15 cellular contexts compared by ENCODE assay signal in the genomic region with DNA sequence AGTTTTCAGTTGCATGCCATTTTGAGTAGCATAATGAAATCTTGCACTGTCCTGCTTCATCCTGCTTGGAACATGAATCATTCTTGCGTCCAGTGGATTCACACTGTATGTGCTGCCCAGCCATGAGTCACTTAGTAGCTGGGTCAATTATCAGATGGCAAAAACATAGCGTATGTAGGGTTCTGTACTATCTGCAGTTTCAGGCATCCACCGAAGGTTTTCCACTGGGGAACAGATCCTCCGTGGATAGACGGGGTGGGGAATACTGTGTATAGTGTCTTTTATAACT.
DNase-seq lines count a peak whose midpoint lies in the region; ATAC-seq, FAIRE-seq and TF ChIP-seq lines count a peak whose summit lies in the region.
"Had no signal": no experiment of that assay in that cellular context is flagged by ENCODE, and none has a peak within 500 bp of the region (broad histone marks: within the 10 kb centered on the region; RNA-seq: fewer than 3 reads in every experiment).

No MANE protein-coding gene starts in this region.

- 76% methylated on average over 5 of the region's 5 CpGs for WGBS in suprapubic skin

- TF ChIP-seq EP300 in suprapubic skin (IDR thresholded peaks at IDR 0.05) = no peak

- FAIRE-seq in GM12891 (lab: Jason Lieb, UNC) = peak; percentile 57
- no peak for FAIRE-seq in RCC 7860 (lab: Jason Lieb, UNC)
- FAIRE-seq: G401.6 had no signal

- no peak overlapping the region for H2AFZ ChIP-seq in MM.1S (ENCODE audit: low read length)
- H2AFZ ChIP-seq: GM23338 had no signal

- no peaks in the 10 kb centered on the region for H3K27me3 ChIP-seq in MM.1S (replicated peaks; ENCODE audit: insufficient read depth, low read length)
- no peaks in the 10 kb centered on the region for H3K27me3 ChIP-seq in suprapubic skin
- H3K27me3 ChIP-seq: sigmoid colon had no signal

- no peak overlapping the region for H3K9ac ChIP-seq in MM.1S (ENCODE audit: low read length)

- TF ChIP-seq POLR2A in GM12891 (IDR thresholded peaks at IDR 0.05; ENCODE audit: low read depth, low read length) = no peak
- no peak for TF ChIP-seq POLR2A in suprapubic skin (IDR thresholded peaks at IDR 0.05)

- ATAC-seq in HG02981 (IDR thresholded peaks at IDR 0.05; ENCODE audit: unreplicated experiment) = no peak
- ATAC-seq: GM23338 had no signal

- H3K9me3 ChIP-seq in MM.1S (replicated peaks; ENCODE audit: insufficient read depth, low read length) (no peaks in the 10 kb centered on the region), suprapubic skin (no peaks in the 10 kb centered on the region)
- H3K9me3 ChIP-seq: sigmoid colon had no signal

- H3K36me3 ChIP-seq in MM.1S (replicated peaks; ENCODE audit: insufficient read depth, low read length) = no peaks in the 10 kb centered on the region
- H3K36me3 ChIP-seq in suprapubic skin = no peaks in the 10 kb centered on the region
- H3K36me3 ChIP-seq: sigmoid colon had no signal

- DNase-seq in GM12891 (ENCODE audit: insufficient read length, low spot score) (no peak), RCC 7860 (ENCODE audit: low spot score) (peak; percentile 23), epithelial cell of esophagus (ENCODE audit: low read depth) (peak; percentile 77), non-pigmented ciliary epithelial cell (ENCODE audit: low read depth) (peak; percentile 36), activated T-cell treated with anti-CD3 and anti-CD28 coated beads for 4 hours (no peak), MM.1S (no peak), suprapubic skin (ENCODE audit: low spot score in 2 of 2) (no peak)
- DNase-seq: activated naive CD4-positive, alpha-beta T cell; NCI-H2107; NK-92 treated with Interleukin-12 subunit alpha and Interleukin-12 subunit beta, amount 100 ng/mL, for 24 hours; sigmoid colon; stimulated activated naive CD4-positive, alpha-beta T cell treated with Interleukin-2 at 50 U/mL for 16 hours had no signal

- no peaks in the 10 kb centered on the region for H3K79me2 ChIP-seq in MM.1S (ENCODE audit: low read length)

- H3K9me2 ChIP-seq in MM.1S (replicated peaks; ENCODE audit: insufficient read depth, low read length) = no peaks in the 10 kb centered on the region

- H3K4me3 ChIP-seq in epithelial cell of esophagus (ENCODE audit: low read length) (no peak overlapping the region), MM.1S (ENCODE audit: low read length) (no peak overlapping the region), suprapubic skin (no peak overlapping the region)
- H3K4me3 ChIP-seq: GM23338, sigmoid colon had no signal

- no peaks in the 10 kb centered on the region for H3F3A ChIP-seq in MM.1S (ENCODE audit: insufficient read depth, low read length)

- H4K20me1 ChIP-seq in MM.1S (ENCODE audit: insufficient read depth, low read length) = no peaks in the 10 kb centered on the region

- no peak overlapping the region for H3K4me2 ChIP-seq in MM.1S (ENCODE audit: low read depth, low read length)
- H3K4me2 ChIP-seq: GM23338 had no signal

- no peaks in the 10 kb centered on the region for H3K4me1 ChIP-seq in MM.1S (ENCODE audit: low read length)
- H3K4me1 ChIP-seq in suprapubic skin = peaks cover 14% of the 10 kb centered on the region
- H3K4me1 ChIP-seq: sigmoid colon had no signal

- TF ChIP-seq CTCF in epithelial cell of esophagus (IDR thresholded peaks at IDR 0.05; ENCODE audit: insufficient read depth, low read depth, low read length, missing control alignments) (no peak), MM.1S (IDR thresholded peaks at IDR 0.05; ENCODE audit: low read length) (no peak), suprapubic skin (IDR thresholded peaks at IDR 0.05) (no peak)

- no peak overlapping the region for H3K27ac ChIP-seq in MM.1S (ENCODE audit: low read length)
- H3K27ac ChIP-seq in suprapubic skin = no peak overlapping the region
- H3K27ac ChIP-seq: sigmoid colon had no signal

TF ChIP-seq in GM12891, 5 proteins besides CTCF, POLR2A, EP300 and RAD21:
- TF ChIP-seq SPI1 (IDR thresholded peaks at IDR 0.05; ENCODE audit: low read depth, low read length) (no peak), PAX5 (IDR thresholded peaks at IDR 0.05; ENCODE audit: insufficient read depth, low read length, severe bottlenecking) (no peak), TAF1 (IDR thresholded peaks at IDR 0.05; ENCODE audit: low read depth, low read length) (no peak), POLR2AphosphoS5 (IDR thresholded peaks at IDR 0.05; ENCODE audit: low read depth, low read length) (no peak), POU2F2 (IDR thresholded peaks at IDR 0.05; ENCODE audit: low read depth, low read length) (no peak)

Comparison
In these comparisons a context has a peak if more than half of its experiments do, and no peak if none do; other contexts are left out.
1. DNase-seq: peak in RCC 7860 (single experiment), epithelial cell of esophagus (single experiment) and non-pigmented ciliary epithelial cell (single experiment); none in GM12891 (single experiment), activated T-cell treated with anti-CD3 and anti-CD28 coated beads for 4 hours (single experiment), MM.1S (single experiment) and suprapubic skin (0 of 2).